ENCODE assay signal across 8 cellular contexts in the genomic region with DNA sequence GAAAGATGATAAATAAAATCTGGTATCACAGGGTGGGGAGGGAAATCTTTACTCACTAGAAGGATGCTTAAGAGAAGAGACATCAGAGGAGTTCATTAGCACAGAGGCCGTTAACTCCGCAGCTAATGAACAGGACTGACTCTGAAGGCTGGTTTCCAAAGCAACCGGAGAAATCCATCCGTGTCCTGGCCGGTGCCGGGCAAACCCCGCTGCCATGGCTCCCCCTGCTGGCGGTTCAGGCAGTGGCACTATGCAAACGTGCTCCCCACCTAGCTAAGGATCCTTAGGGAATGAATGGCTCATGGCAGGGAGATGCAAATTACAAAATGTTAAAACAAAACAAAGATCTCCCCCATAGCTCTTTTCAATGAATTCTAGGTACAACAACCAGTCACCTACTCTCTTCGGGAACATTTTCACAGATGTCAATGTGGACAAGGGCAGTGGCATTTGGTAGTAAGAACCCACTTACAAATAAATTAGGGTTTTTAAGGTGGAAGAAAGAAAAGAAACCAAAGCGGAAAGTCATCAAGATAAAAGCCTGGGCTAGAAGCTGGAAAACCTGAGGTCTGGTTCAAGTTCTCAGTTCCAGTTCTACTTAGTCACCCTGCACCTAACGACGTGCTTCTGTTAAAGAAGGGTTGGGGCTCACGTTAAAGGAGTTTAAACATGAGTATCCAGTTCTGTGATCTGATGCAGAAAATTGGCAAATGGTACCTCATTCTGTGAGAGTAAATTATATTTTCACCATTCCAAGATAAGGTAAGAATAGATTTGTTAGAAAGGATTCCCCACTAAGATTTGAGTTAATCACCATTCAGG.
A peak's percentile ranks its signal among the peaks of the same experiment; 100 is the strongest.
DNase-seq lines count a peak whose midpoint lies in the region; ATAC-seq and TF ChIP-seq lines count a peak whose summit lies in the region.

No MANE protein-coding gene starts in this region.

- peak; percentile 56 for ATAC-seq in HG02610 (IDR thresholded peaks at IDR 0.05; ENCODE audit: unreplicated experiment)

- peak; percentile 61 for DNase-seq in GM10266 (ENCODE audit: extremely low spot score)
- DNase-seq in NCI-H526 treated with DMSO at 0.1 percent for 48 hours (lab: John Stamatoyannopoulos, UW) = peak; percentile 29
- peak; percentile 66 for DNase-seq in activated CD8-positive, alpha-beta memory T cell treated with anti-CD3 and anti-CD28 coated beads, Interleukin-2, amount 50 U/mL, for 4 hours
- peak; percentile 31 to 65 for DNase-seq in erythroblast (lab: John Stamatoyannopoulos, UW)
- peak; percentile 74 for DNase-seq in myocyte (ENCODE audit: low read depth)
- DNase-seq in stimulated activated CD8-positive, alpha-beta memory T cell treated with anti-CD3 and anti-CD28 coated beads, Interleukin-7, amount 100 ng/mL, for 48 hours (ENCODE audit: extremely low read depth in 1 of 2, low read depth in 1 of 2) = peak; percentile 41 to 43
- no peak for DNase-seq in OCI-M2 (lab: John Stamatoyannopoulos, UW; ENCODE audit: unreplicated experiment)

- peak; percentile 97 for TF ChIP-seq CTCF in GM10266 (IDR thresholded peaks at IDR 0.05; ENCODE audit: control insufficient read depth, insufficient read depth, low read depth, missing control alignments)

- no peak for TF ChIP-seq POLR2A in erythroblast (IDR thresholded peaks at IDR 0.05; ENCODE audit: low read length)
